Comparison of ENCODE assay signal across 1 cellular context in genomic region chr10:1962025-1962424, GRCh38.
TF ChIP-seq lines count a peak whose summit lies in the region.

No MANE protein-coding gene starts in this region.

TF ChIP-seq in K562, 482 proteins besides CTCF, POLR2A, EP300 and RAD21 (continued from another document):
- TF ChIP-seq, protein P1, sequence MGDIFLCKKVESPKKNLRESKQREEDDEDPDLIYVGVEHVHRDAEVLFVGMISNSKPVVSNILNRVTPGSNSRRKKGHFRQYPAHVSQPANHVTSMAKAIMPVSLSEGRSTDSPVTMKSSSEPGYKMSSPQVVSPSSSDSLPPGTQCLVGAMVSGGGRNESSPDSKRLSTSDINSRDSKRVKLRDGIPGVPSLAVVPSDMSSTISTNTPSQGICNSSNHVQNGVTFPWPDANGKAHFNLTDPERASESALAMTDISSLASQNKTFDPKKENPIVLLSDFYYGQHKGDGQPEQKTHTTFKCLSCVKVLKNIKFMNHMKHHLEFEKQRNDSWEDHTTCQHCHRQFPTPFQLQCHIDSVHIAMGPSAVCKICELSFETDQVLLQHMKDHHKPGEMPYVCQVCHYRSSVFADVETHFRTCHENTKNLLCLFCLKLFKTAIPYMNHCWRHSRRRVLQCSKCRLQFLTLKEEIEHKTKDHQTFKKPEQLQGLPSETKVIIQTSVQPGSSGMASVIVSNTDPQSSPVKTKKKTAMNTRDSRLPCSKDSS (IDR thresholded peaks at IDR 0.05; ENCODE audit: low read depth, partially characterized antibody), result no peak
- TF ChIP-seq ZNF76 (CRISPR knock-in tag; IDR thresholded peaks at IDR 0.05; ENCODE audit: borderline replicate concordance) (no peak), SIX5 (IDR thresholded peaks at IDR 0.05; ENCODE audit: borderline replicate concordance in 1 of 2, insufficient read depth in 1 of 2, low read depth in 1 of 2, low read length in 2 of 2) (no peak)
TF ChIP-seq in K562: peak in this region for 0.
